32 cellular contexts compared by ENCODE assay signal in the genomic region with DNA sequence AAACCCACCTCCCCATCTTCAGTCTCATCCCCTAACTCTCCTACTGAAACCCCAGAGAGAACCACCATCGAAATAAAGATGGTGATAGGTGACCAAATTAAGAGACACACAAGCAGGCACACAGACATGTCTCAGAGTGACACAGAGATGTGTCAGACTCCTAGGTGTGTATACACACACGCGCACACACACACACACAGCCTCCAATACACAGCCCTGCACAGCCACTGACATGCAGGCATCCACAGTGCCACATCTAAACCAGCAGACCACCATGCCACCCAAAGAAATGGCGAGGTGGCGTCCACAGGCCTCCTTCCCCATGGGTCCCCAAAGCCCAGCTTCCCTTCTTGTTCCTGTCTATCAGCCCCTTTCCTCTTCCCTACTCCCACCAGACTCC. TPM values are rescaled to one million over a fixed set of nuclear protein-coding genes. Genes with fewer than 3 reads are reported as not detected.
"Had no signal": no experiment of that assay in that cellular context is flagged by ENCODE, and none has a peak within 500 bp of the region (broad histone marks: within the 10 kb centered on the region; RNA-seq: fewer than 3 reads in every experiment).

No MANE protein-coding gene starts in this region.

- H3K4me3 Mint-ChIP-seq: activated B cell treated with CpG ODN at 0.5 μM for 24 hours; activated CD4-positive, alpha-beta memory T cell treated with anti-CD3 and anti-CD28 coated beads for 36 hours; activated CD8-positive, alpha-beta memory T cell treated with anti-CD3 and anti-CD28 coated beads, Interleukin-2, amount 10 ng/mL, durations not matched to agents 7 days and 5 days; activated naive CD4-positive, alpha-beta T cell treated with anti-CD3 and anti-CD28 coated beads, Interleukin-2, amount 10 ng/mL, durations not matched to agents 7 days and 5 days; activated naive CD8-positive, alpha-beta T cell; activated naive CD8-positive, alpha-beta T cell treated with anti-CD3 and anti-CD28 coated beads, Interleukin-2, amount 50 U/mL, for 24 hours; T-cell had no signal

- H3K4me3 ChIP-seq: MG63, PC-9 had no signal

- H3K27ac Mint-ChIP-seq: activated CD4-positive, alpha-beta memory T cell treated with anti-CD3 and anti-CD28 coated beads for 36 hours; activated CD8-positive, alpha-beta memory T cell treated with anti-CD3 and anti-CD28 coated beads, Interleukin-2, amount 10 ng/mL, durations not matched to agents 7 days and 5 days; activated naive CD4-positive, alpha-beta T cell treated with anti-CD3 and anti-CD28 coated beads, Interleukin-2, amount 10 ng/mL, durations not matched to agents 7 days and 5 days; activated naive CD8-positive, alpha-beta T cell; activated naive CD8-positive, alpha-beta T cell treated with anti-CD3 and anti-CD28 coated beads, Interleukin-2, amount 50 U/mL, for 24 hours; T-cell had no signal

- DNase-seq: activated B cell treated with CpG ODN at 0.5 μM for 24 hours; activated CD4-positive, alpha-beta memory T cell treated with anti-CD3 and anti-CD28 coated beads for 36 hours; activated CD4-positive, alpha-beta T cell treated with anti-CD3 and anti-CD28 coated beads for 4 hours; activated CD4-positive, alpha-beta T cell treated with anti-CD3 and anti-CD28 coated beads, Interleukin-2, amount 50 U/mL, for 1 hour; activated CD4-positive, CD25-positive, alpha-beta regulatory T cell treated with anti-CD3 and anti-CD28 coated beads, Interleukin-2, amount 50 U/mL, for 72 hours; activated CD8-positive, alpha-beta memory T cell treated with anti-CD3 and anti-CD28 coated beads for 24 hours; activated CD8-positive, alpha-beta memory T cell treated with anti-CD3 and anti-CD28 coated beads, Interleukin-2, amount 10 ng/mL, durations not matched to agents 7 days and 5 days; activated CD8-positive, alpha-beta memory T cell treated with anti-CD3 and anti-CD28 coated beads, Interleukin-2, amount 50 U/mL, for 48 hours; activated effector memory CD4-positive, alpha-beta T cell treated with Interleukin-2 at 50 U/mL for 16 hours; activated naive CD4-positive, alpha-beta T cell treated with anti-CD3 and anti-CD28 coated beads, Interleukin-2, amount 10 ng/mL, durations not matched to agents 7 days and 5 days; activated naive CD8-positive, alpha-beta T cell treated with anti-CD3 and anti-CD28 coated beads, Interleukin-2, amount 50 U/mL, for 24 hours; activated T-cell treated with anti-CD3 and anti-CD28 coated beads, Interleukin-2, amount 50 U/mL, for 48 hours; brain microvascular endothelial cell; Kasumi-1; KG1; MG63; NCI-H1048; NCI-H1930; NCI-H226; NCI-H748 treated with DMSO at 0.1 percent for 48 hours; NK-92 treated with Interleukin-12 subunit alpha and Interleukin-12 subunit beta, amount 100 ng/mL, for 24 hours; PC-9; SIG-M5; T-cell; T-helper 2 cell; T-helper 9 cell had no signal

- ATAC-seq: activated CD8-positive, alpha-beta memory T cell treated with anti-CD3 and anti-CD28 coated beads, Interleukin-2, amount 10 ng/mL, durations not matched to agents 7 days and 5 days; activated naive CD8-positive, alpha-beta T cell treated with anti-CD3 and anti-CD28 coated beads, Interleukin-2, amount 50 U/mL, for 24 hours; Right ventricle myocardium inferior; T-cell had no signal

- H2AFZ ChIP-seq: PC-9 had no signal

- H3K27ac ChIP-seq: brain microvascular endothelial cell, PC-9, RWPE1, VCaP had no signal

- H3K9me3 ChIP-seq: MG63 had no signal

- H3K36me3 Mint-ChIP-seq: activated CD4-positive, alpha-beta memory T cell treated with anti-CD3 and anti-CD28 coated beads for 36 hours; activated CD8-positive, alpha-beta memory T cell treated with anti-CD3 and anti-CD28 coated beads, Interleukin-2, amount 10 ng/mL, durations not matched to agents 7 days and 5 days; activated naive CD4-positive, alpha-beta T cell treated with anti-CD3 and anti-CD28 coated beads, Interleukin-2, amount 10 ng/mL, durations not matched to agents 7 days and 5 days; activated naive CD8-positive, alpha-beta T cell; T-cell had no signal

- H3K4me2 ChIP-seq: PC-9 had no signal

- H3K36me3 ChIP-seq: brain microvascular endothelial cell, MG63 had no signal

- H3K27me3 ChIP-seq: MG63 had no signal

RNA-seq across cellular contexts. Expression of a gene that starts 27.4 kb away (rescaled TPM):
- total RNA-seq: PC-9 had no signal

RNA-seq across cellular contexts. Expression of a gene that starts 48.4 kb away (rescaled TPM):
- total RNA-seq: NCI-H460, SK-MEL-5 had no signal
